Comparison of ENCODE assay signal across 17 cellular contexts in genomic region chr5:77065256-77065655, GRCh38.
"Had no signal": no experiment of that assay in that cellular context is flagged by ENCODE, and none has a peak within 500 bp of the region (broad histone marks: within the 10 kb centered on the region; RNA-seq: fewer than 3 reads in every experiment).

No MANE protein-coding gene starts in this region.

- H3K4me3 Mint-ChIP-seq: activated CD4-positive, alpha-beta T cell treated with anti-CD3 and anti-CD28 coated beads for 36 hours; activated CD8-positive, alpha-beta T cell treated with anti-CD3 and anti-CD28 coated beads for 36 hours; activated T-helper 1 cell treated with anti-CD3 and anti-CD28 coated beads, Interleukin-12 subunit alpha, Interleukin-12 subunit beta, Interleukin-2, Interleukin-4 antibody, amounts not matched to agents 30 ng/mL and 10 ng/mL and 1 ng/mL, durations not matched to agents 14 hours and 24 hours and 36 hours; natural killer cell had no signal

- H3K27me3 Mint-ChIP-seq: activated CD4-positive, alpha-beta T cell treated with anti-CD3 and anti-CD28 coated beads for 36 hours; activated CD8-positive, alpha-beta T cell treated with anti-CD3 and anti-CD28 coated beads for 36 hours; progenitor cell of endocrine pancreas had no signal

- H3K27ac ChIP-seq: ascending aorta, esophagus muscularis mucosa, right lobe of liver, WERI-Rb-1 had no signal

- H3K36me3 ChIP-seq: WERI-Rb-1 had no signal

- H3K9me3 Mint-ChIP-seq: activated CD8-positive, alpha-beta T cell treated with anti-CD3 and anti-CD28 coated beads for 36 hours; activated T-helper 1 cell treated with anti-CD3 and anti-CD28 coated beads, Interleukin-12 subunit alpha, Interleukin-12 subunit beta, Interleukin-2, Interleukin-4 antibody, amounts not matched to agents 30 ng/mL and 10 ng/mL and 1 ng/mL, durations not matched to agents 14 hours and 24 hours and 36 hours; natural killer cell had no signal

- H3K27me3 ChIP-seq: ascending aorta, esophagus muscularis mucosa, right lobe of liver had no signal

- H3K4me1 ChIP-seq: ascending aorta, esophagus muscularis mucosa, right lobe of liver had no signal

- H3K9me3 ChIP-seq: ascending aorta, esophagus muscularis mucosa, right lobe of liver had no signal

- ATAC-seq: activated CD4-positive, alpha-beta T cell treated with anti-CD3 and anti-CD28 coated beads for 36 hours; activated CD8-positive, alpha-beta T cell treated with anti-CD3 and anti-CD28 coated beads for 36 hours; left colon; natural killer cell had no signal

- DNase-seq: activated CD4-positive, alpha-beta T cell treated with anti-CD3 and anti-CD28 coated beads for 36 hours; activated CD8-positive, alpha-beta memory T cell treated with anti-CD3 and anti-CD28 coated beads, Interleukin-2, amount 50 U/mL, for 4 hours; activated CD8-positive, alpha-beta T cell treated with anti-CD3 and anti-CD28 coated beads for 36 hours; activated naive CD4-positive, alpha-beta T cell; head of caudate nucleus; left colon; mammary epithelial cell; natural killer cell; nucleus accumbens; right lobe of liver; stimulated activated CD4-positive, alpha-beta T cell treated with anti-CD3 and anti-CD28 coated beads, Interleukin-1b, Interleukin-23, amount 100 ng/mL, for 48 hours; stimulated activated naive CD4-positive, alpha-beta T cell; WERI-Rb-1 had no signal

- H3K4me3 ChIP-seq: ascending aorta, esophagus muscularis mucosa, right lobe of liver had no signal
